In genomic region chr1:78762113-78762512, GRCh38 we compare ENCODE assay signal across 8 cellular contexts.
"Had no signal": no experiment of that assay in that cellular context is flagged by ENCODE, and none has a peak within 500 bp of the region (broad histone marks: within the 10 kb centered on the region; RNA-seq: fewer than 3 reads in every experiment).

No MANE protein-coding gene starts in this region.

- H2AFZ ChIP-seq: GM23248 had no signal

- H3K9me3 ChIP-seq: HAP-1 had no signal

- ATAC-seq: HCT116 had no signal

- H3K36me3 ChIP-seq: HAP-1 had no signal

- H3K9ac ChIP-seq: GM23248 had no signal

- DNase-seq: GM23248, GOT3, H7, HFFc6, KG1 had no signal

- H3K4me1 ChIP-seq: HAP-1 had no signal

- H3K27ac ChIP-seq: GM23248, HL-60 had no signal

- H3K4me3 ChIP-seq: GM23248, HAP-1 had no signal
